ENCODE assay signal across 8 cellular contexts in genomic region chr4:81469774-81470455, GRCh38. TPM values are rescaled to one million over a fixed set of nuclear protein-coding genes. Genes with fewer than 3 reads are reported as not detected.
DNase-seq lines count a peak whose midpoint lies in the region; ATAC-seq lines count a peak whose summit lies in the region.

No MANE protein-coding gene starts in this region.

- H3K27me3 Mint-ChIP-seq in T-helper 1 cell treated with Interleukin-12 subunit alpha and Interleukin-12 subunit beta and Interleukin-4 antibody, amounts not matched to agents 30 μg/mL and 1 μg/mL, for 36 hours (ENCODE audit: low read depth), result peaks cover 15% of the 10 kb centered on the region
- no peaks in the 10 kb centered on the region for H3K27me3 Mint-ChIP-seq in activated naive CD8-positive, alpha-beta T cell treated with anti-CD3 and anti-CD28 coated beads, Interleukin-2, amount 10 ng/mL, durations not matched to agents 7 days and 5 days

- no peaks in the 10 kb centered on the region for H3K9me3 Mint-ChIP-seq in T-helper 1 cell treated with Interleukin-12 subunit alpha and Interleukin-12 subunit beta and Interleukin-4 antibody, amounts not matched to agents 30 μg/mL and 1 μg/mL, for 36 hours
- peaks cover 2% of the 10 kb centered on the region for H3K9me3 Mint-ChIP-seq in activated naive CD8-positive, alpha-beta T cell treated with anti-CD3 and anti-CD28 coated beads, Interleukin-2, amount 10 ng/mL, durations not matched to agents 7 days and 5 days

- no peaks in the 10 kb centered on the region for H3K36me3 ChIP-seq in subcutaneous abdominal adipose tissue (ENCODE audit: control insufficient read depth in 5 of 5, insufficient read depth in 5 of 5, low read length in 5 of 5)

- H3K27ac Mint-ChIP-seq in T-helper 1 cell treated with Interleukin-12 subunit alpha and Interleukin-12 subunit beta and Interleukin-4 antibody, amounts not matched to agents 30 μg/mL and 1 μg/mL, for 36 hours, result no peak overlapping the region
- H3K27ac Mint-ChIP-seq in activated naive CD8-positive, alpha-beta T cell treated with anti-CD3 and anti-CD28 coated beads, Interleukin-2, amount 10 ng/mL, durations not matched to agents 7 days and 5 days, result peak overlapping the region; percentile 91

- peak overlapping the region in 4 of 5 donors; percentile 80 to 89 (median 88) for H3K9ac ChIP-seq in subcutaneous abdominal adipose tissue (ENCODE audit: low read length in 5 of 5)

- H3K27ac ChIP-seq in subcutaneous abdominal adipose tissue (ENCODE audit: low read depth, low read length), result peak overlapping the region; percentile 88

- H3K27me3 ChIP-seq in subcutaneous abdominal adipose tissue (ENCODE audit: control insufficient read depth in 5 of 5, insufficient read depth in 4 of 5, low read length in 5 of 5), result no peaks in the 10 kb centered on the region

- no peaks in the 10 kb centered on the region for H3K9me3 ChIP-seq in subcutaneous abdominal adipose tissue (ENCODE audit: control insufficient read depth in 5 of 5, low read length in 5 of 5)

- peaks cover 0 to 42% (median 33%) of the 10 kb centered on the region in 5 donors for H3K4me1 ChIP-seq in subcutaneous abdominal adipose tissue (ENCODE audit: control insufficient read depth in 5 of 5, insufficient read depth in 5 of 5, low read length in 5 of 5)

- no peaks in the 10 kb centered on the region for H3K36me3 Mint-ChIP-seq in T-helper 1 cell treated with Interleukin-12 subunit alpha and Interleukin-12 subunit beta and Interleukin-4 antibody, amounts not matched to agents 30 μg/mL and 1 μg/mL, for 36 hours (ENCODE audit: low read depth)
- peaks cover 2% of the 10 kb centered on the region for H3K36me3 Mint-ChIP-seq in activated naive CD8-positive, alpha-beta T cell treated with anti-CD3 and anti-CD28 coated beads, Interleukin-2, amount 10 ng/mL, durations not matched to agents 7 days and 5 days

- H3K4me3 Mint-ChIP-seq in T-helper 1 cell treated with Interleukin-12 subunit alpha and Interleukin-12 subunit beta and Interleukin-4 antibody, amounts not matched to agents 30 μg/mL and 1 μg/mL, for 36 hours, result peak overlapping the region; percentile 96
- H3K4me3 Mint-ChIP-seq in activated naive CD8-positive, alpha-beta T cell treated with anti-CD3 and anti-CD28 coated beads, Interleukin-2, amount 10 ng/mL, durations not matched to agents 7 days and 5 days, result peak overlapping the region; percentile 95

- POLR2A ChIA-PET in activated naive CD8-positive, alpha-beta T cell treated with anti-CD3 and anti-CD28 coated beads, Interleukin-2, amount 10 ng/mL, durations not matched to agents 7 days and 5 days (lab: Charles Lee), result interaction anchor here (0.8 to 3.6 kb wide), 6 partner anchors 14 to 744 kb away, joined by 3 to 55 read pairs (median 5); no protein-coding TSS in a partner anchor

- H3K4me1 Mint-ChIP-seq in T-helper 1 cell treated with Interleukin-12 subunit alpha and Interleukin-12 subunit beta and Interleukin-4 antibody, amounts not matched to agents 30 μg/mL and 1 μg/mL, for 36 hours (ENCODE audit: low read depth), result peaks cover 27% of the 10 kb centered on the region
- H3K4me1 Mint-ChIP-seq in activated naive CD8-positive, alpha-beta T cell treated with anti-CD3 and anti-CD28 coated beads, Interleukin-2, amount 10 ng/mL, durations not matched to agents 7 days and 5 days, result peaks cover 31% of the 10 kb centered on the region

- no peak for ATAC-seq in activated naive CD8-positive, alpha-beta T cell treated with anti-CD3 and anti-CD28 coated beads, Interleukin-2, amount 10 ng/mL, durations not matched to agents 7 days and 5 days (ENCODE audit: low read depth)
- no peak for ATAC-seq in HG02763 (IDR thresholded peaks at IDR 0.05; ENCODE audit: unreplicated experiment)

- H3K4me3 ChIP-seq in subcutaneous abdominal adipose tissue (ENCODE audit: low read depth in 1 of 5, low read length in 5 of 5), result peak overlapping the region; percentile 83 to 98 (median 94)

- no peak for DNase-seq in T-helper 1 cell
- DNase-seq in activated naive CD8-positive, alpha-beta T cell treated with anti-CD3 and anti-CD28 coated beads, Interleukin-2, amount 10 ng/mL, durations not matched to agents 7 days and 5 days, result no peak
- DNase-seq in kidney tubule cell (ENCODE audit: low spot score), result peak; percentile 69
- no peak for DNase-seq in NCI-H1436 treated with DMSO at 0.1 percent for 48 hours (lab: John Stamatoyannopoulos, UW)
- no peak for DNase-seq in NCI-H446 treated with DMSO at 0.1 percent for 48 hours (lab: John Stamatoyannopoulos, UW)

RNA-seq across cellular contexts. Expression of gene RASGEF1B, which starts 1.8 kb away (rescaled TPM):
- total RNA-seq in activated naive CD8-positive, alpha-beta T cell treated with anti-CD3 and anti-CD28 coated beads, Interleukin-2, amount 10 ng/mL, durations not matched to agents 7 days and 5 days, result 1 to 10 TPM; 8.0 to 8.2 TPM
